Comparison of ENCODE assay signal across 8 cellular contexts in the genomic region with DNA sequence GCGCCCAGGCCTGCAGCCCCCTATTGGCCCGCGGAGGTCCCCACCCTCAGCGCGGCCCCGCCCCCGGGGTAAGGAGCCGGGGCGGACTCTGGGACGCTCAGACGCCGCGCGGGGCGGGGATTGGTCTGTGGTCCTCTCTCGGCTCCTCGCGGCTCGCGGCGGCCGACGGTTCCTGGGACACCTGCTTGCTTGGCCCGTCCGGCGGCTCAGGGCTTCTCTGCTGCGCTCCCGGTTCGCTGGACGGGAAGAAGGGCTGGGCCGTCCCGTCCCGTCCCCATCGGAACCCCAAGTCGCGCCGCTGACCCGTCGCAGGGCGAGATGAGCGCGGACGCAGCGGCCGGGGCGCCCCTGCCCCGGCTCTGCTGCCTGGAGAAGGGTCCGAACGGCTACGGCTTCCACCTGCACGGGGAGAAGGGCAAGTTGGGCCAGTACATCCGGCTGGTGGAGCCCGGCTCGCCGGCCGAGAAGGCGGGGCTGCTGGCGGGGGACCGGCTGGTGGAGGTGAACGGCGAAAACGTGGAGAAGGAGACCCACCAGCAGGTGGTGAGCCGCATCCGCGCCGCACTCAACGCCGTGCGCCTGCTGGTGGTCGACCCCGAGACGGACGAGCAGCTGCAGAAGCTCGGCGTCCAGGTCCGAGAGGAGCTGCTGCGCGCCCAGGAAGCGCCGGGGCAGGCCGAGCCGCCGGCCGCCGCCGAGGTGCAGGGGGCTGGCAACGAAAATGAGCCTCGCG. TPM values are rescaled to one million over a fixed set of nuclear protein-coding genes. Genes with fewer than 3 reads are reported as not detected.
DNase-seq lines count a peak whose midpoint lies in the region; ATAC-seq and TF ChIP-seq lines count a peak whose summit lies in the region.

TSS of gene NHERF1 (plus strand) at position 100 of the 733 bp plus-strand sequence. CDS start at position 319, 219 bp downstream.

- H2BK12ac ChIP-seq in neuronal stem cell (ENCODE audit: low read length) = no peak within 1 kb of the TSS

- H3K4me2 ChIP-seq in neuronal stem cell (ENCODE audit: insufficient read depth, low read length, poor library complexity, severe bottlenecking) = peak within 1 kb of the TSS; percentile 89

- peak within 1 kb of the TSS in 2 of 3 donors; percentile 80 to 85 for H3K27ac Mint-ChIP-seq in IgD-negative memory B cell

- no CpG with 5 or more reads among the region's 89 CpGs for WGBS in neuronal stem cell (ENCODE audit: extremely low coverage in 2 of 2, insufficient read length in 2 of 2, insufficient replicate concordance in 1 of 2), 2 donors

- CTCF ChIA-PET in RWPE1 (lab: Yijun Ruan, JAX) = interaction anchor here (0.7 to 2.2 kb wide), 4 partner anchors 11 to 43 kb away, joined by 4 to 23 read pairs (median 12); partner anchors contain the start of gene NAT9

- H4K8ac ChIP-seq in neuronal stem cell (ENCODE audit: low read depth, low read length) = no peak within 1 kb of the TSS

- peaks cover 37 to 49% (median 45%) of the 10 kb centered on the region in 3 donors for H3K4me1 Mint-ChIP-seq in IgD-negative memory B cell

- no peak within 1 kb of the TSS for H3K4ac ChIP-seq in neuronal stem cell (ENCODE audit: low read length)

- H4K91ac ChIP-seq in neuronal stem cell (ENCODE audit: low read depth, low read length, poor library complexity) = no peak within 1 kb of the TSS

- no peaks in the 10 kb centered on the region for H3K27me3 Mint-ChIP-seq in IgD-negative memory B cell

- peak; percentile 93 for DNase-seq in DMS53 treated with DMSO at 0.1 percent for 48 hours (lab: John Stamatoyannopoulos, UW; ENCODE audit: unreplicated experiment)
- peak; percentile 96 for DNase-seq in RWPE1 (ENCODE audit: low spot score)
- peak; percentile 98 for DNase-seq in activated effector memory CD4-positive, alpha-beta T cell treated with anti-CD3 and anti-CD28 coated beads, Interleukin-2, amount 50 U/mL, for 16 hours
- DNase-seq in foreskin keratinocyte = peak; percentile 64 to 81
- peak; percentile 92 for DNase-seq in neuronal stem cell (ENCODE audit: low spot score)

- no peaks in the 10 kb centered on the region for H3K27me3 ChIP-seq in foreskin keratinocyte
- no peaks in the 10 kb centered on the region for H3K27me3 ChIP-seq in neuronal stem cell (ENCODE audit: control insufficient read depth in 3 of 3, insufficient read depth in 3 of 3, low read depth in 1 of 3, low read length in 3 of 3)

- peak within 1 kb of the TSS; percentile 90 to 98 (median 96) for H3K4me3 Mint-ChIP-seq in IgD-negative memory B cell

- H3K36me3 ChIP-seq in neuronal stem cell (replicated peaks in 1 of 2; ENCODE audit: control insufficient read depth in 2 of 2, insufficient read depth in 2 of 2, low read length in 2 of 2) = peaks cover 0 to 21% of the 10 kb centered on the region in 2 donors

- peak within 1 kb of the TSS; percentile 86 for H2AFZ ChIP-seq in neuronal stem cell (ENCODE audit: low read length)

- H3K4me1 ChIP-seq in foreskin keratinocyte (no peaks in the 10 kb centered on the region), neuronal stem cell (ENCODE audit: control insufficient read depth in 2 of 2, insufficient read depth in 1 of 2, low read depth in 1 of 2, low read length in 2 of 2) (peaks cover 39 to 44% of the 10 kb centered on the region in 2 donors)

- peak within 1 kb of the TSS; percentile 98 for H3K9ac ChIP-seq in neuronal stem cell (ENCODE audit: low read depth, low read length, poor library complexity)

- H3K36me3 Mint-ChIP-seq in IgD-negative memory B cell = peaks cover 4% of the 10 kb centered on the region

- no peaks in the 10 kb centered on the region for H3K9me3 Mint-ChIP-seq in IgD-negative memory B cell

- peak within 1 kb of the TSS; percentile 64 for H2BK120ac ChIP-seq in neuronal stem cell (ENCODE audit: low read depth, low read length)

- H3K4me3 ChIP-seq in neuronal stem cell (ENCODE audit: low read length in 2 of 2) = peak within 1 kb of the TSS; percentile 85 to 95

- peak within 1 kb of the TSS; percentile 79 for H2AK5ac ChIP-seq in neuronal stem cell (ENCODE audit: low read depth, low read length)

- H2BK15ac ChIP-seq in neuronal stem cell (ENCODE audit: low read length) = peak within 1 kb of the TSS; percentile 27

- H3K18ac ChIP-seq in neuronal stem cell (ENCODE audit: low read length) = peak within 1 kb of the TSS; percentile 95

- H3K79me1 ChIP-seq in neuronal stem cell (ENCODE audit: low read depth, low read length) = peaks cover 17% of the 10 kb centered on the region

- no peaks in the 10 kb centered on the region for H3K9me3 ChIP-seq in neuronal stem cell (replicated peaks in 1 of 2; ENCODE audit: control insufficient read depth in 2 of 2, insufficient read depth in 1 of 2, low read depth in 1 of 2, low read length in 2 of 2)

- H3K14ac ChIP-seq in neuronal stem cell (ENCODE audit: low read length) = peak within 1 kb of the TSS; percentile 91

- 0 out of 2 replicates have a peak, but pooled peaks have one; percentile 0 for TF ChIP-seq CTCF in RWPE1 (conservative IDR thresholded peaks at IDR 0.05; ENCODE audit: low read depth)
- peak; percentile 51 for TF ChIP-seq CTCF in foreskin keratinocyte (conservative IDR thresholded peaks at IDR 0.05)
- no peak for TF ChIP-seq CTCF in subcutaneous adipose tissue (IDR thresholded peaks at IDR 0.05; ENCODE audit: low read depth)

- peak within 1 kb of the TSS; percentile 81 for H3K27ac ChIP-seq in RWPE1
- H3K27ac ChIP-seq in foreskin keratinocyte = peak within 1 kb of the TSS; percentile 30
- peak within 1 kb of the TSS; percentile 18 for H3K27ac ChIP-seq in neuronal stem cell (replicated peaks; ENCODE audit: low read length)

- peak within 1 kb of the TSS; percentile 95 for H2BK5ac ChIP-seq in neuronal stem cell (ENCODE audit: low read length)

- peak; percentile 83 for ATAC-seq in GM21526 (IDR thresholded peaks at IDR 0.05; ENCODE audit: low FRiP score, unreplicated experiment)
- peak; percentile 88 for ATAC-seq in foreskin keratinocyte

- H3K23ac ChIP-seq in neuronal stem cell (ENCODE audit: low read depth, low read length, poor library complexity) = peak within 1 kb of the TSS; percentile 94

- POLR2A ChIA-PET in RWPE1 (lab: Yijun Ruan, JAX; ENCODE audit: low non-redundant PET) = interaction anchor here (1.2 to 2.1 kb wide), 5 partner anchors 9 to 28 kb away, joined by 3 to 8 read pairs (median 6); partner anchors contain the start of gene NAT9

RNA-seq across cellular contexts. Expression of gene NHERF1, which starts in this region (rescaled TPM):
- polyA plus RNA-seq in IgD-negative memory B cell (177 TPM), foreskin keratinocyte (67.8 and 95.0 TPM in 2 replicates)
- total RNA-seq in foreskin keratinocyte (53.8 and 73.9 TPM in 2 replicates), subcutaneous adipose tissue (10 to 100 TPM; 10.3 to 26.2 (median 15.1) TPM)
- polyA plus RNA-seq in neuronal stem cell (2013, experiment 1 of 2) = 67.4 TPM
- polyA plus RNA-seq in neuronal stem cell (2013, experiment 2 of 2) = 67.1 TPM

Comparison
In these comparisons a context has a peak if more than half of its experiments do, and no peak if none do; other contexts are left out.
1. Peak in every context shown above with its lines: DNase-seq, ATAC-seq, H3K4me3 ChIP-seq and H3K27ac ChIP-seq.
2. H3K27ac ChIP-seq: peak in every context shown above with its lines; median percentile 81 in RWPE1; 30 in foreskin keratinocyte; 18 in neuronal stem cell.